Comparison of ENCODE assay signal across 8 cellular contexts in the genomic region with DNA sequence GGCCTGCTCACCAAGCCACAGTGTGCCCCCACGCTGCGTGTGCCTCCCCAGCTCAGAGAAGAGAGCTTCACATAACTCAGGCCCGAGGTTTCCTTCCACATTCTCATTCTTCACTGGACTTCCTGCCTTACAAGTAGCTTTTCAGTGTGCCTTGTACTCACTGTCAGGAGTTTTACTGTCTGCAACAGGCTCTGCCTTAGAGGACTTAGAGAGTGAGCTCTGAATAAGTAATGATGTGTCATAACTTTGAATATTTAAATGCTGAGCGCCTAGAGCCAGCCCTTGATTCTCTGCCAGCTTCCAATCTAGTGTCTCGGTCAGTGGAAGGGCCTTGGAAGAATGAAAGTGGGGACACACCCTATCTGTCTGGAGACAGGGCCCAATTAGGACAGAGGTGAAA. TPM values are rescaled to one million over a fixed set of nuclear protein-coding genes. Genes with fewer than 3 reads are reported as not detected.
DNase-seq lines count a peak whose midpoint lies in the region; ATAC-seq and TF ChIP-seq lines count a peak whose summit lies in the region.

No MANE protein-coding gene starts in this region.

- WGBS in smooth muscle cell (ENCODE audit: low lambda C conversion rate): 26% methylated on average over 5 of the region's 5 CpGs

- DNase-seq in GM04504 (ENCODE audit: low read depth) (peak; percentile 91), astrocyte of the cerebellum (ENCODE audit: low read depth) (peak; percentile 34), hepatic stellate cell (ENCODE audit: low spot score) (peak; percentile 76), smooth muscle cell (lab: John Stamatoyannopoulos, UW; ENCODE audit: unreplicated experiment) (no peak)

- H3K27me3 ChIP-seq in smooth muscle cell (ENCODE audit: low read depth): no peaks in the 10 kb centered on the region

- no peaks in the 10 kb centered on the region for H3K9me3 ChIP-seq in smooth muscle cell (replicated peaks; ENCODE audit: low read depth)

- no peaks in the 10 kb centered on the region for H4K20me1 ChIP-seq in smooth muscle cell (ENCODE audit: low read depth)

- peak overlapping the region; percentile 34 for H3K4me2 ChIP-seq in smooth muscle cell

- no peaks in the 10 kb centered on the region for H3K36me3 ChIP-seq in smooth muscle cell (ENCODE audit: low read depth)

- peaks cover 7% of the 10 kb centered on the region for H3K79me2 ChIP-seq in smooth muscle cell (ENCODE audit: low read depth)

- in situ Hi-C loops in astrocyte of the cerebellum (cut with HindIII; ENCODE audit: low sequenced_read_pairs): no loop called here

- H3K27ac ChIP-seq in smooth muscle cell (ENCODE audit: low read depth): peak overlapping the region; percentile 82

- ATAC-seq in GM18873 (IDR thresholded peaks at IDR 0.05; ENCODE audit: low FRiP score, unreplicated experiment) (no peak), HG02759 (IDR thresholded peaks at IDR 0.05; ENCODE audit: unreplicated experiment) (no peak), HG02642 (IDR thresholded peaks at IDR 0.05; ENCODE audit: poor library complexity, unreplicated experiment) (no peak), HG02884 (IDR thresholded peaks at IDR 0.05; ENCODE audit: unreplicated experiment) (no peak)

- H2AFZ ChIP-seq in smooth muscle cell (ENCODE audit: low read depth): no peak overlapping the region

- no peak for TF ChIP-seq CTCF in astrocyte of the cerebellum (IDR thresholded peaks at IDR 0.05; ENCODE audit: low read depth, low read length, missing control alignments)
- TF ChIP-seq CTCF in smooth muscle cell (IDR thresholded peaks at IDR 0.05; ENCODE audit: borderline replicate concordance, insufficient read depth, poor library complexity, severe bottlenecking): no peak

- no peak overlapping the region for H3K9ac ChIP-seq in smooth muscle cell (ENCODE audit: low read depth)

- H3K4me1 ChIP-seq in smooth muscle cell (ENCODE audit: low read depth): peaks cover 5% of the 10 kb centered on the region

- peaks cover 12% of the 10 kb centered on the region for H3F3A ChIP-seq in smooth muscle cell (ENCODE audit: low read depth)

- H3K4me3 ChIP-seq in astrocyte of the cerebellum (ENCODE audit: low read depth, low read length) (no peak overlapping the region), smooth muscle cell (no peak overlapping the region)

RNA-seq across cellular contexts. Expression of a gene that starts 41.8 kb away (rescaled TPM):
- 332 and 343 TPM in 2 replicates for total RNA-seq in smooth muscle cell
- polyA plus RNA-seq in smooth muscle cell: 276 and 403 TPM in 2 replicates
